In genomic region chr1:44031900-44032817, GRCh38 we compare ENCODE assay signal across 1 cellular context.
A peak's percentile ranks its signal among the peaks of the same experiment; 100 is the strongest.
TF ChIP-seq lines count a peak whose summit lies in the region.

No MANE protein-coding gene starts in this region.

TF ChIP-seq in H1, 55 proteins besides CTCF, POLR2A, EP300 and RAD21:
- 0 out of 2 replicates have a peak, but pooled peaks have one; percentile 6 for TF ChIP-seq TEAD4 (IDR thresholded peaks at IDR 0.05; ENCODE audit: low read depth, low read length)
- TF ChIP-seq MAX (IDR thresholded peaks at IDR 0.05), result no peak
- TF ChIP-seq GABPA (IDR thresholded peaks at IDR 0.05; ENCODE audit: borderline replicate concordance, insufficient read depth, low read length), result no peak
